Comparison of ENCODE assay signal across 22 cellular contexts in the genomic region with DNA sequence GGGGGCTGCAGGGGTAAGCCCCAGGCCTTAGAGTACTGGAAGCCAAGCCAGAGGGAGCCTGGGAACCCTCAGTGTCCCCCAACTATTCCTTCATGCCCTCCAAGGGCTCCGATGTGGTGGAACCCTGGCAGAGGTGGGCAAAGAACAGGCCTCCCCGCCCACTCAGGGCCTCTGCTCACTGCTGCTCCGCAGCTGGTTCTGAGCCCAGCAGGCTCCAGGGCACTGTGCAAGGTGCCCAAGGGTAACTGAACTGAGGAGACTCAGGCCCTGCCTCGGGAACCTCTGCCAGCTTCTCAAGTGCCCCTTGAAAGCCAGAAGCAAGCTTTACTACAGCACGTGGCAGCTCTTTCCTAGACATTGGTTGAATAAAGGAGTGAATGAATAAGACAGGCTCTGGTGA.
"Had no signal": no experiment of that assay in that cellular context is flagged by ENCODE, and none has a peak within 500 bp of the region (broad histone marks: within the 10 kb centered on the region; RNA-seq: fewer than 3 reads in every experiment).

No MANE protein-coding gene starts in this region.

- H3K27ac ChIP-seq: cardiac muscle cell, pancreas, thoracic aorta had no signal

- FAIRE-seq: endothelial cell of umbilical vein, pancreas had no signal

- H3K27me3 ChIP-seq: cardiac muscle cell, pancreas had no signal

- H3K4me3 ChIP-seq: cardiac muscle cell, pancreas, thoracic aorta had no signal

- H3K36me3 ChIP-seq: cardiac muscle cell, pancreas, thoracic aorta had no signal

- H3K9me3 ChIP-seq: pancreas, thoracic aorta had no signal

- H3K4me1 ChIP-seq: pancreas had no signal

- DNase-seq: activated B cell treated with CpG ODN at 0.5 μM for 24 hours; activated CD4-positive, alpha-beta T cell treated with anti-CD3 and anti-CD28 coated beads for 36 hours; activated CD4-positive, alpha-beta T cell treated with anti-CD3 and anti-CD28 coated beads, Interleukin-2, amount 50 U/mL, for 4 hours; activated CD8-positive, alpha-beta memory T cell treated with anti-CD3 and anti-CD28 coated beads for 24 hours; activated CD8-positive, alpha-beta memory T cell treated with anti-CD3 and anti-CD28 coated beads, Interleukin-2, amount 50 U/mL, for 4 hours; activated naive CD4-positive, alpha-beta T cell treated with Interleukin-2 at 50 U/mL for 16 hours; effector memory CD4-positive, alpha-beta T cell; foreskin melanocyte; glutamatergic neuron; hippocampal formation; left ventricle myocardium superior; mesenchymal stem cell; pancreas; right cardiac atrium; stimulated activated CD4-positive, alpha-beta T cell treated with anti-CD3 and anti-CD28 coated beads, Interleukin-4, amount 100 ng/mL, for 24 hours; stimulated activated naive CD4-positive, alpha-beta T cell treated with Interleukin-2 at 50 U/mL for 16 hours; T1000 had no signal

- ATAC-seq: activated CD4-positive, alpha-beta T cell treated with anti-CD3 and anti-CD28 coated beads for 36 hours; activated T-helper 17 cell treated with anti-CD3 and anti-CD28 coated beads, Interleukin-2, amount 50 U/mL, for 72 hours; esophagus mucosa; left ventricle myocardium superior; pancreas; right cardiac atrium had no signal
